In the genomic region with DNA sequence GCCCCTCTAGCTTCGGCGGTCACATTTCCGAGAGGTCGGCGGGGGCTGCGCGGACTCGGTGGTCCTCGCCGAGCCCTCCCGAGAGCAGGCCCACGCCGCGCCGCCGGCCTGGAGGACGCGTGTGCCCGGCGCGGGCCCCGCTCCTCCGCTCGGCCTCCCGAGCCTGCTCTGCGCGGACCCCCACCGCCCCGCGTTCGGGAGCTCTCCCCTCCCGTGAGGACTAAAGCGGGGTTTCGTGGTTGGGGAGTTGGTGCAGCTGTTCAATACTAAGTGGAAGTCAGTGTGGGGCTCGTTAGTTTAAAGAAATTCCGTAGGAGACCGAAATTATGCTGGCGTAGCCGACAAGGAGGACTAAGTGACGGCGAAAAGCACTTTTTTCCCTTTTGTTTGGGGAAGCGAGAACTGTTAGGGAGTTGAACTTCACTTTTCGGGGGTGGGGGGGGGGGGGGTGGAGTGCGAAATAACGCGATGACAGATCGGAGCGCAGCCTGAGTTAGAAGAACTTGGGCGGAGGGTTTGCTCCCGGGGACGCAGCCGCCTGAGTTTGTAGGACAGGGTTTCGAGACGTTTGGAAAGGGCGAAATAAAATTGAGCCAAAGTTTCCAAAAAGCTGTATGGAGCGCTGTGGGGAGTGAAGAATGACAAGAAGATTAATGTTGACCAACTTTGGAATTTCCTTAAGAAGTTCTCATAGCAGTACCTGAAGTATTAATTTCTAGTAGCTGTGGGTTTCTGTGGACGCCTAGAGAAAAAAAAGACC, we compare ENCODE assay signal across 8 cellular contexts. TPM values are rescaled to one million over a fixed set of nuclear protein-coding genes. Genes with fewer than 3 reads are reported as not detected.
DNase-seq lines count a peak whose midpoint lies in the region; ATAC-seq and TF ChIP-seq lines count a peak whose summit lies in the region.

No MANE protein-coding gene starts in this region.

- no peaks in the 10 kb centered on the region for H3K9me2 ChIP-seq in DOHH2 (replicated peaks; ENCODE audit: control insufficient read depth, low read length)

- H3K36me3 ChIP-seq in DOHH2 (ENCODE audit: control insufficient read depth, low read length) (no peaks in the 10 kb centered on the region), iPS-18a (ENCODE audit: control insufficient read depth, low read depth, low read length) (no peaks in the 10 kb centered on the region), smooth muscle cell (ENCODE audit: low read depth) (no peaks in the 10 kb centered on the region)

- peaks cover 58% of the 10 kb centered on the region for H3K79me2 ChIP-seq in DOHH2 (ENCODE audit: control insufficient read depth, low read length)
- H3K79me2 ChIP-seq in smooth muscle cell (ENCODE audit: low read depth): peaks cover 60% of the 10 kb centered on the region

- no peaks in the 10 kb centered on the region for H3K9me3 ChIP-seq in DOHH2 (ENCODE audit: control insufficient read depth, insufficient read depth, low read length)
- no peaks in the 10 kb centered on the region for H3K9me3 ChIP-seq in iPS-18a (ENCODE audit: control insufficient read depth, low read depth, low read length)
- no peaks in the 10 kb centered on the region for H3K9me3 ChIP-seq in smooth muscle cell (replicated peaks; ENCODE audit: low read depth)

- H3K9ac ChIP-seq in iPS-18a (ENCODE audit: low read length): peak overlapping the region; percentile 76
- peak overlapping the region; percentile 96 for H3K9ac ChIP-seq in smooth muscle cell (ENCODE audit: low read depth)

- peak; percentile 4 for ATAC-seq in HG02642 (IDR thresholded peaks at IDR 0.05; ENCODE audit: poor library complexity, unreplicated experiment)
- peak; percentile 10 for ATAC-seq in SK-N-SH treated with all-trans-retinoic acid at 6 μM for 48 hours

- no peaks in the 10 kb centered on the region for H3K27me3 ChIP-seq in DOHH2 (ENCODE audit: control insufficient read depth, low read length)
- H3K27me3 ChIP-seq in iPS-18a (ENCODE audit: control insufficient read depth, insufficient read depth, low read length): peaks cover 8% of the 10 kb centered on the region
- no peaks in the 10 kb centered on the region for H3K27me3 ChIP-seq in smooth muscle cell (ENCODE audit: low read depth)

- TF ChIP-seq CTCF in DOHH2 (IDR thresholded peaks at IDR 0.05; ENCODE audit: low read depth, low read length, poor library complexity, severe bottlenecking): no peak
- TF ChIP-seq CTCF in astrocyte of the spinal cord (IDR thresholded peaks at IDR 0.05; ENCODE audit: low read depth, low read length): no peak
- no peak for TF ChIP-seq CTCF in smooth muscle cell (IDR thresholded peaks at IDR 0.05; ENCODE audit: borderline replicate concordance, insufficient read depth, poor library complexity, severe bottlenecking)

- 1% methylated on average over 49 of the region's 57 CpGs for WGBS in smooth muscle cell (ENCODE audit: low lambda C conversion rate)

- DNase-seq in astrocyte of the spinal cord (ENCODE audit: low read depth, low spot score) (peak; percentile 73), smooth muscle cell (lab: John Stamatoyannopoulos, UW; ENCODE audit: unreplicated experiment) (no peak), RKO (ENCODE audit: low spot score) (no peak), NCI-H1694 (lab: John Stamatoyannopoulos, UW) (no peak)

- H3K4me2 ChIP-seq in DOHH2 (ENCODE audit: low read length) (peak overlapping the region; percentile 70), smooth muscle cell (peak overlapping the region; percentile 90)

- H3K4me1 ChIP-seq in DOHH2 (ENCODE audit: control insufficient read depth, low read length) (peaks cover 43% of the 10 kb centered on the region), iPS-18a (ENCODE audit: control insufficient read depth, low read depth, low read length) (peaks cover 43% of the 10 kb centered on the region), smooth muscle cell (ENCODE audit: low read depth) (peaks cover 43% of the 10 kb centered on the region)

- H4K20me1 ChIP-seq in DOHH2 (ENCODE audit: control insufficient read depth, insufficient read depth, low read depth, low read length) (peaks cover 40% of the 10 kb centered on the region), smooth muscle cell (ENCODE audit: low read depth) (peaks cover 40% of the 10 kb centered on the region)

- H2AFZ ChIP-seq in smooth muscle cell (ENCODE audit: low read depth): peak overlapping the region; percentile 89

- H3K4me3 ChIP-seq in DOHH2 (ENCODE audit: low read length) (peak overlapping the region; percentile 96), astrocyte of the spinal cord (ENCODE audit: low read depth, low read length) (peak overlapping the region; percentile 94), iPS-18a (ENCODE audit: low read length) (peak overlapping the region; percentile 91), smooth muscle cell (peak overlapping the region; percentile 99)

- peaks cover 13% of the 10 kb centered on the region for H3F3A ChIP-seq in DOHH2 (ENCODE audit: control insufficient read depth, insufficient read depth)
- peaks cover 3% of the 10 kb centered on the region for H3F3A ChIP-seq in smooth muscle cell (ENCODE audit: low read depth)

- H3K27ac ChIP-seq in DOHH2 (ENCODE audit: low read depth, low read length) (peak overlapping the region; percentile 73), iPS-18a (ENCODE audit: low read length) (no peak overlapping the region), smooth muscle cell (ENCODE audit: low read depth) (peak overlapping the region; percentile 88)

- in situ Hi-C loops in astrocyte of the spinal cord (cut with HindIII; ENCODE audit: low sequenced_read_pairs): no loop called here

TF ChIP-seq in SK-N-SH treated with all-trans-retinoic acid at 6 μM for 48 hours, 23 proteins besides CTCF, POLR2A, EP300 and RAD21:
- TF ChIP-seq ZFP3 (CRISPR knock-in tag; IDR thresholded peaks at IDR 0.05) (no peak), PATZ1 (CRISPR knock-in tag; IDR thresholded peaks at IDR 0.05; ENCODE audit: borderline replicate concordance) (no peak), OSR1 (CRISPR knock-in tag; IDR thresholded peaks at IDR 0.05) (no peak), TCF4 (CRISPR knock-in tag; IDR thresholded peaks at IDR 0.05; ENCODE audit: borderline replicate concordance) (no peak), CREB5 (CRISPR knock-in tag; IDR thresholded peaks at IDR 0.05; ENCODE audit: low read depth) (no peak), ZC3H10 (CRISPR knock-in tag; IDR thresholded peaks at IDR 0.05) (no peak)

RNA-seq across cellular contexts. Expression of gene QKI, which starts 1.3 kb away (rescaled TPM):
- 162 and 168 TPM in 2 replicates for total RNA-seq in smooth muscle cell
- 65.1 and 67.0 TPM in 2 replicates for polyA plus RNA-seq in smooth muscle cell
